10 cellular contexts compared by ENCODE assay signal in the genomic region with DNA sequence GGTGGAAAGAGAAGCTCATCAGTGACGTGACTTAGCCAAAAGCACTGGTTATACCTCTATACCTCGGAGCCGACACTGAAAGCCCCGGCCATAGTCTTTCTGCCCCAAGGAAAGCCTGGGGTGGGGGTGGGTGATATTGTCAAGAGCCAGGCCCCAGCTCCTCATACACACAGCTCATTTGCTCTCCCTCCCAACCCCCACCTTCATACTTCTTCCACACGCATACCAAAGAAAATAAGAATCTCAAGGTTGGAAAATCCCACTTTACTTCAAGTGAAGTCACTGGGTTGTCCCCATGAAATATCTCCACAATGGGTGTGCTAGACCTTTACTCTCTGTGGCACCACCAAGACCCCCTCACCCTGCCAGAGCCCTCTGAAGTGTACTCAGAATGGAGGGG. TPM values are rescaled to one million over a fixed set of nuclear protein-coding genes. Genes with fewer than 3 reads are reported as not detected.
DNase-seq lines count a peak whose midpoint lies in the region; ATAC-seq, FAIRE-seq and TF ChIP-seq lines count a peak whose summit lies in the region.
"Had no signal": no experiment of that assay in that cellular context is flagged by ENCODE, and none has a peak within 500 bp of the region (broad histone marks: within the 10 kb centered on the region; RNA-seq: fewer than 3 reads in every experiment).

No MANE protein-coding gene starts in this region.

- TF ChIP-seq CTCF in liver (IDR thresholded peaks at IDR 0.05; ENCODE audit: low read depth, low read length, missing input control), result no peak
- no peak for TF ChIP-seq CTCF in HepG2 (CRISPR knock-in tag; IDR thresholded peaks at IDR 0.05)
- TF ChIP-seq CTCF in brain (conservative IDR thresholded peaks at IDR 0.05), result no peak
- TF ChIP-seq CTCF in natural killer cell (IDR thresholded peaks at IDR 0.05), result no peak

- POLR2A ChIA-PET in HepG2 (lab: Yijun Ruan, JAX), result no interaction called here

- in situ Hi-C loops in HepG2 (cut with HindIII; ENCODE audit: extremely low pct_ligation_motif_present, low pct_unique_long_range_greater_than_20kb), result no loop called here

- H3K4me1 Mint-ChIP-seq in brain (peaks cover 42% of the 10 kb centered on the region), natural killer cell (peaks cover 29 to 42% of the 10 kb centered on the region in 2 donors)

- no peak for TF ChIP-seq RAD21 in liver (IDR thresholded peaks at IDR 0.05)
- TF ChIP-seq RAD21 in HepG2 (CRISPR knock-in tag; IDR thresholded peaks at IDR 0.05), result no peak

- no peaks in the 10 kb centered on the region for H3K79me2 ChIP-seq in HepG2 (ENCODE audit: insufficient read depth, low read length)

- H3K4me3 ChIP-seq in liver (ENCODE audit: low read depth in 1 of 3, low read length in 3 of 3) (peak overlapping the region in 2 of 3 donors; percentile 3 to 100), HepG2 (replicated peaks in 1 of 3; ENCODE audit: insufficient read depth in 1 of 3, low read depth in 2 of 3, low read length in 3 of 3) (no peak overlapping the region)

- H3K36me3 Mint-ChIP-seq in brain (peaks cover 34% of the 10 kb centered on the region), natural killer cell (peaks cover 6% of the 10 kb centered on the region)

- intact Hi-C loops in HepG2 (cut with micrococcal nuclease; ENCODE audit: unreplicated experiment), result no loop called here
- intact Hi-C loops in natural killer cell (cut with micrococcal nuclease), result loop anchor here (2.0 to 5.0 kb wide), 2 partner anchors 31 to 32 kb away; partner anchors contain the start of gene ZFP62

- peak overlapping the region in 3 of 5 experiments; percentile 90 to 97 (median 96) for H3K4me3 Mint-ChIP-seq in brain
- H3K4me3 Mint-ChIP-seq in natural killer cell, result peak overlapping the region; percentile 95

- 92% methylated on average over 5 of the region's 5 CpGs for WGBS in liver
- 86% methylated on average over 5 of the region's 5 CpGs for WGBS in HepG2 (ENCODE audit: low lambda C conversion rate)

- peaks cover 17% of the 10 kb centered on the region for H3K27me3 Mint-ChIP-seq in brain
- no peaks in the 10 kb centered on the region for H3K27me3 Mint-ChIP-seq in natural killer cell (ENCODE audit: low read depth in 2 of 2)

- no peak for FAIRE-seq in HepG2 (lab: Jason Lieb, UNC)

- H3K9ac ChIP-seq in liver (ENCODE audit: low read depth in 1 of 2, low read length in 2 of 2) (no peak overlapping the region), HepG2 (ENCODE audit: insufficient read depth, low read depth, low read length) (no peak overlapping the region)

- CTCF ChIA-PET in HepG2 (lab: Yijun Ruan, JAX; ENCODE audit: low intra/inter-chr PET ratio, low total read pairs), result no interaction called here

- peaks cover 15 to 31% (median 27%) of the 10 kb centered on the region in 5 experiments for H3K9me3 Mint-ChIP-seq in brain
- peaks cover 2 to 8% of the 10 kb centered on the region in 2 donors for H3K9me3 Mint-ChIP-seq in natural killer cell

- no peaks in the 10 kb centered on the region for H3K27me3 ChIP-seq in liver (ENCODE audit: control insufficient read depth in 4 of 4, insufficient read depth in 4 of 4, low read length in 3 of 4)
- H3K27me3 ChIP-seq in HepG2 (ENCODE audit: control insufficient read depth in 1 of 2, insufficient read depth in 2 of 2, low read length in 2 of 2), result no peaks in the 10 kb centered on the region
- H3K27me3 ChIP-seq: brain microvascular endothelial cell had no signal

- H3K36me3 ChIP-seq in liver (ENCODE audit: control insufficient read depth in 4 of 4, insufficient read depth in 3 of 4, low read depth in 1 of 4, low read length in 3 of 4), result peaks cover 0 to 6% (median 5%) of the 10 kb centered on the region in 4 donors
- no peaks in the 10 kb centered on the region for H3K36me3 ChIP-seq in HepG2 (replicated peaks in 1 of 2; ENCODE audit: control insufficient read depth in 1 of 2, insufficient read depth in 2 of 2, low read length in 2 of 2)
- H3K36me3 ChIP-seq: brain microvascular endothelial cell had no signal

- no peak for TF ChIP-seq POLR2A in HepG2 (IDR thresholded peaks at IDR 0.05; ENCODE audit: insufficient read depth in 1 of 2, low read depth in 2 of 2, low read length in 2 of 2)

- H3K27ac Mint-ChIP-seq in brain (peak overlapping the region in 1 of 5 experiments; percentile 94), natural killer cell (peak overlapping the region; percentile 90 to 99)

- no peak for ATAC-seq in HepG2
- no peak for ATAC-seq in natural killer cell
- no peak for ATAC-seq in GM19351 (IDR thresholded peaks at IDR 0.05; ENCODE audit: unreplicated experiment)

- H3K27ac ChIP-seq in liver (ENCODE audit: low read depth in 1 of 2, low read length in 2 of 2), result peak overlapping the region; percentile 94 to 97
- no peak overlapping the region for H3K27ac ChIP-seq in HepG2 (ENCODE audit: extremely low read length, insufficient read depth, low read length)
- H3K27ac ChIP-seq: brain microvascular endothelial cell had no signal

- no peak overlapping the region for H3K4me2 ChIP-seq in HepG2 (ENCODE audit: low read depth, low read length)

- H2AFZ ChIP-seq in HepG2 (ENCODE audit: low read length), result no peak overlapping the region

- H3K4me1 ChIP-seq in liver (ENCODE audit: control insufficient read depth in 4 of 4, insufficient read depth in 4 of 4, low read length in 3 of 4), result peaks cover 3 to 31% (median 19%) of the 10 kb centered on the region in 4 donors
- H3K4me1 ChIP-seq in HepG2 (ENCODE audit: insufficient read depth, low read length), result peaks cover 25% of the 10 kb centered on the region

- H3K9me3 ChIP-seq in liver (ENCODE audit: control insufficient read depth in 4 of 4, low read length in 3 of 4), result peaks cover 0 to 3% (median 0%) of the 10 kb centered on the region in 4 donors
- H3K9me3 ChIP-seq in HepG2 (ENCODE audit: low read length), result peaks cover 14% of the 10 kb centered on the region; the same call in 1 of the 2 replicates

- TF ChIP-seq EP300 in HepG2 (IDR thresholded peaks at IDR 0.05; ENCODE audit: low read depth in 2 of 2, low read length in 2 of 2) (no peak), HepG2 (CRISPR knock-in tag; IDR thresholded peaks at IDR 0.05; ENCODE audit: borderline replicate concordance) (no peak)

- DNase-seq in HepG2 (ENCODE audit: low spot score) (no peak), natural killer cell (no peak), DMS79 treated with DMSO at 0.1 percent for 48 hours (lab: John Stamatoyannopoulos, UW) (no peak), NCI-H748 (lab: John Stamatoyannopoulos, UW; ENCODE audit: unreplicated experiment) (no peak)
- DNase-seq in effector CD4-positive, alpha-beta T cell, result no peak
- DNase-seq: brain microvascular endothelial cell, NCI-H1694 treated with DMSO at 0.1 percent for 48 hours had no signal

- no TSS peak for BruUV-seq in HepG2 (replicated peaks; lab: Mats Ljungman, UMichigan)

- H4K20me1 ChIP-seq in HepG2 (ENCODE audit: insufficient read depth, low read length), result no peaks in the 10 kb centered on the region

RNA-seq across cellular contexts. Expression of gene MGAT1, which starts 27.1 kb away (rescaled TPM):
- total RNA-seq in liver (100 to 1,000 TPM in 1 of 2 donors, 10 to 100 TPM in 1; 73.6 to 122 TPM), HepG2 (2016; rRNA removed; fragmentation: Illumina TruSeq; extraction: Trizol) (26.7 and 50.1 TPM in 2 replicates), natural killer cell (100 to 1,000 TPM; 105 to 149 (median 130) TPM)
- polyA plus RNA-seq in liver (100 to 1,000 TPM in 1 of 2 donors, 10 to 100 TPM in 1; 73.0 to 125 TPM), HepG2 (2011; rRNA removed) (55.3 and 72.5 TPM in 2 replicates), brain (ENCODE audit: insufficient read depth, low read depth, low replicate concordance) (48.6 TPM)
- 15.0 and 17.0 TPM in 2 replicates for total RNA-seq in HepG2 (2016; cell fraction: cytosol; rRNA removed; fragmentation: Illumina TruSeq; extraction: Trizol; ENCODE audit: low read depth)
- total RNA-seq in HepG2 (2016; cell fraction: insoluble cytoplasmic fraction; rRNA removed; fragmentation: Illumina TruSeq; extraction: Trizol), result 27.7 and 47.8 TPM in 2 replicates
- total RNA-seq in HepG2 (2016; cell fraction: membrane; rRNA removed; fragmentation: Illumina TruSeq; extraction: Trizol), result 38.7 and 40.9 TPM in 2 replicates
- total RNA-seq in HepG2 (2016; cell fraction: nucleus; rRNA removed; fragmentation: Illumina TruSeq; extraction: Trizol), result 41.7 and 45.5 TPM in 2 replicates
- 68.1 and 77.1 TPM in 2 replicates for polyA plus RNA-seq in HepG2 (2011; cell fraction: cytosol; rRNA removed)
- 95.1 and 98.8 TPM in 2 replicates for polyA plus RNA-seq in HepG2 (2011; cell fraction: nucleus; rRNA removed)
- 54.8 and 70.3 TPM in 2 replicates for polyA plus RNA-seq in HepG2 (2012)
- 24.2 and 28.9 TPM in 2 replicates for polyA plus RNA-seq in HepG2 (2016; cell fraction: cytosol; fragmentation: Illumina TruSeq; extraction: Trizol; ENCODE audit: low read depth)
- polyA plus RNA-seq in HepG2 (2016; cell fraction: insoluble cytoplasmic fraction; fragmentation: Illumina TruSeq; extraction: Trizol; ENCODE audit: low read depth), result 31.3 and 35.5 TPM in 2 replicates
- 36.5 and 42.6 TPM in 2 replicates for polyA plus RNA-seq in HepG2 (2016; cell fraction: membrane; fragmentation: Illumina TruSeq; extraction: Trizol; ENCODE audit: low read depth)
- 88.1 and 90.9 TPM in 2 replicates for polyA plus RNA-seq in HepG2 (2016; cell fraction: nucleus; fragmentation: Illumina TruSeq; extraction: Trizol; ENCODE audit: insufficient read depth, low read depth)
- polyA minus RNA-seq in HepG2 (2011; rRNA and poly(A)+ RNA removed; ENCODE audit: low replicate concordance), result 47.5 and 138 TPM in 2 replicates
- polyA minus RNA-seq in HepG2 (2011; cell fraction: cytosol; rRNA and poly(A)+ RNA removed), result 68.3 and 69.5 TPM in 2 replicates
- polyA minus RNA-seq in HepG2 (2011; cell fraction: nucleus; rRNA and poly(A)+ RNA removed), result 44.8 and 54.2 TPM in 2 replicates

RNA-seq across cellular contexts. Expression of gene ZFP62, which starts 31.4 kb away (rescaled TPM):
- total RNA-seq in liver (1 to 10 TPM; 7.9 to 8.8 TPM), HepG2 (2016; rRNA removed; fragmentation: Illumina TruSeq; extraction: Trizol) (18.9 and 19.4 TPM in 2 replicates), natural killer cell (10 to 100 TPM; 16.6 to 21.0 (median 20.3) TPM)
- polyA plus RNA-seq in liver (1 to 10 TPM; 3.4 to 3.5 TPM), HepG2 (2011; rRNA removed) (8.2 and 8.4 TPM in 2 replicates), brain (ENCODE audit: insufficient read depth, low read depth, low replicate concordance) (17.6 TPM)
- 5.7 and 6.2 TPM in 2 replicates for total RNA-seq in HepG2 (2016; cell fraction: cytosol; rRNA removed; fragmentation: Illumina TruSeq; extraction: Trizol; ENCODE audit: low read depth)
- 20.1 and 22.7 TPM in 2 replicates for total RNA-seq in HepG2 (2016; cell fraction: insoluble cytoplasmic fraction; rRNA removed; fragmentation: Illumina TruSeq; extraction: Trizol)
- 10.4 and 12.0 TPM in 2 replicates for total RNA-seq in HepG2 (2016; cell fraction: membrane; rRNA removed; fragmentation: Illumina TruSeq; extraction: Trizol)
- total RNA-seq in HepG2 (2016; cell fraction: nucleus; rRNA removed; fragmentation: Illumina TruSeq; extraction: Trizol), result 19.0 and 23.1 TPM in 2 replicates
- 2.3 and 4.2 TPM in 2 replicates for polyA plus RNA-seq in HepG2 (2011; cell fraction: cytosol; rRNA removed)
- 10.7 and 13.1 TPM in 2 replicates for polyA plus RNA-seq in HepG2 (2011; cell fraction: nucleus; rRNA removed)
- 12.0 and 13.8 TPM in 2 replicates for polyA plus RNA-seq in HepG2 (2012)
- polyA plus RNA-seq in HepG2 (2016; cell fraction: cytosol; fragmentation: Illumina TruSeq; extraction: Trizol; ENCODE audit: low read depth), result 4.5 and 6.5 TPM in 2 replicates
- 12.0 and 13.7 TPM in 2 replicates for polyA plus RNA-seq in HepG2 (2016; cell fraction: insoluble cytoplasmic fraction; fragmentation: Illumina TruSeq; extraction: Trizol; ENCODE audit: low read depth)
- polyA plus RNA-seq in HepG2 (2016; cell fraction: membrane; fragmentation: Illumina TruSeq; extraction: Trizol; ENCODE audit: low read depth), result 7.0 and 7.5 TPM in 2 replicates
- polyA plus RNA-seq in HepG2 (2016; cell fraction: nucleus; fragmentation: Illumina TruSeq; extraction: Trizol; ENCODE audit: insufficient read depth, low read depth), result 22.7 and 27.8 TPM in 2 replicates
- polyA minus RNA-seq in HepG2 (2011; rRNA and poly(A)+ RNA removed; ENCODE audit: low replicate concordance), result 0.80 and 9.4 TPM in 2 replicates
- polyA minus RNA-seq in HepG2 (2011; cell fraction: cytosol; rRNA and poly(A)+ RNA removed), result 7.9 and 8.4 TPM in 2 replicates
- 19.1 and 29.2 TPM in 2 replicates for polyA minus RNA-seq in HepG2 (2011; cell fraction: nucleus; rRNA and poly(A)+ RNA removed)

Comparison
In these comparisons a context has a peak if more than half of its experiments do, and no peak if none do; other contexts are left out.
1. H3K4me3 ChIP-seq: peak in liver (2 of 3); none in HepG2 (0 of 3).